In genomic region chr2:226413498-226414130, GRCh38 we compare ENCODE assay signal across 1 cellular context.
TF ChIP-seq lines count a peak whose summit lies in the region.

No MANE protein-coding gene starts in this region.

TF ChIP-seq in SK-N-SH treated with all-trans-retinoic acid at 6 μM for 48 hours, 23 proteins besides CTCF, POLR2A, EP300 and RAD21 (continued from another document):
- TF ChIP-seq, protein P1, sequence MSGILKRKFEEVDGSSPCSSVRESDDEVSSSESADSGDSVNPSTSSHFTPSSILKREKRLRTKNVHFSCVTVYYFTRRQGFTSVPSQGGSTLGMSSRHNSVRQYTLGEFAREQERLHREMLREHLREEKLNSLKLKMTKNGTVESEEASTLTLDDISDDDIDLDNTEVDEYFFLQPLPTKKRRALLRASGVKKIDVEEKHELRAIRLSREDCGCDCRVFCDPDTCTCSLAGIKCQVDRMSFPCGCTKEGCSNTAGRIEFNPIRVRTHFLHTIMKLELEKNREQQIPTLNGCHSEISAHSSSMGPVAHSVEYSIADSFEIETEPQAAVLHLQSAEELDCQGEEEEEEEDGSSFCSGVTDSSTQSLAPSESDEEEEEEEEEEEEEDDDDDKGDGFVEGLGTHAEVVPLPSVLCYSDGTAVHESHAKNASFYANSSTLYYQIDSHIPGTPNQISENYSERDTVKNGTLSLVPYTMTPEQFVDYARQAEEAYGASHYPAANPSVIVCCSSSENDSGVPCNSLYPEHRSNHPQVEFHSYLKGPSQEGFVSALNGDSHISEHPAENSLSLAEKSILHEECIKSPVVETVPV (CRISPR knock-in tag; IDR thresholded peaks at IDR 0.05), result no peak
- TF ChIP-seq ESRRG (CRISPR knock-in tag; IDR thresholded peaks at IDR 0.05) (no peak), CSDC2 (CRISPR knock-in tag; IDR thresholded peaks at IDR 0.05) (no peak), POU6F1 (CRISPR knock-in tag; IDR thresholded peaks at IDR 0.05; ENCODE audit: borderline replicate concordance, low read depth) (no peak), ZC3H10 (CRISPR knock-in tag; IDR thresholded peaks at IDR 0.05) (no peak), BACH2 (CRISPR knock-in tag; IDR thresholded peaks at IDR 0.05; ENCODE audit: borderline replicate concordance) (no peak), ZNF565 (CRISPR knock-in tag; conservative IDR thresholded peaks at IDR 0.05; ENCODE audit: low read depth) (no peak), OSR1 (CRISPR knock-in tag; IDR thresholded peaks at IDR 0.05) (no peak), ZNF8 (CRISPR knock-in tag; IDR thresholded peaks at IDR 0.05) (no peak), TCF4 (CRISPR knock-in tag; IDR thresholded peaks at IDR 0.05; ENCODE audit: borderline replicate concordance) (no peak), PPARA (CRISPR knock-in tag; IDR thresholded peaks at IDR 0.05; ENCODE audit: borderline replicate concordance) (no peak), SNAI2 (CRISPR knock-in tag; IDR thresholded peaks at IDR 0.05) (no peak), RARB (CRISPR knock-in tag; IDR thresholded peaks at IDR 0.05) (no peak), PATZ1 (CRISPR knock-in tag; IDR thresholded peaks at IDR 0.05; ENCODE audit: borderline replicate concordance) (no peak)
- TF ChIP-seq, protein P2, sequence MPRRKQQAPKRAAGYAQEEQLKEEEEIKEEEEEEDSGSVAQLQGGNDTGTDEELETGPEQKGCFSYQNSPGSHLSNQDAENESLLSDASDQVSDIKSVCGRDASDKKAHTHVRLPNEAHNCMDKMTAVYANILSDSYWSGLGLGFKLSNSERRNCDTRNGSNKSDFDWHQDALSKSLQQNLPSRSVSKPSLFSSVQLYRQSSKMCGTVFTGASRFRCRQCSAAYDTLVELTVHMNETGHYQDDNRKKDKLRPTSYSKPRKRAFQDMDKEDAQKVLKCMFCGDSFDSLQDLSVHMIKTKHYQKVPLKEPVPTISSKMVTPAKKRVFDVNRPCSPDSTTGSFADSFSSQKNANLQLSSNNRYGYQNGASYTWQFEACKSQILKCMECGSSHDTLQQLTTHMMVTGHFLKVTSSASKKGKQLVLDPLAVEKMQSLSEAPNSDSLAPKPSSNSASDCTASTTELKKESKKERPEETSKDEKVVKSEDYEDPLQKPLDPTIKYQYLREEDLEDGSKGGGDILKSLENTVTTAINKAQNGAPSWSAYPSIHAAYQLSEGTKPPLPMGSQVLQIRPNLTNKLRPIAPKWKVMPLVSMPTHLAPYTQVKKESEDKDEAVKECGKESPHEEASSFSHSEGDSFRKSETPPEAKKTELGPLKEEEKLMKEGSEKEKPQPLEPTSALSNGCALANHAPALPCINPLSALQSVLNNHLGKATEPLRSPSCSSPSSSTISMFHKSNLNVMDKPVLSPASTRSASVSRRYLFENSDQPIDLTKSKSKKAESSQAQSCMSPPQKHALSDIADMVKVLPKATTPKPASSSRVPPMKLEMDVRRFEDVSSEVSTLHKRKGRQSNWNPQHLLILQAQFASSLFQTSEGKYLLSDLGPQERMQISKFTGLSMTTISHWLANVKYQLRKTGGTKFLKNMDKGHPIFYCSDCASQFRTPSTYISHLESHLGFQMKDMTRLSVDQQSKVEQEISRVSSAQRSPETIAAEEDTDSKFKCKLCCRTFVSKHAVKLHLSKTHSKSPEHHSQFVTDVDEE (CRISPR knock-in tag; IDR thresholded peaks at IDR 0.05), result no peak
